ENCODE assay signal across 8 cellular contexts in the genomic region with DNA sequence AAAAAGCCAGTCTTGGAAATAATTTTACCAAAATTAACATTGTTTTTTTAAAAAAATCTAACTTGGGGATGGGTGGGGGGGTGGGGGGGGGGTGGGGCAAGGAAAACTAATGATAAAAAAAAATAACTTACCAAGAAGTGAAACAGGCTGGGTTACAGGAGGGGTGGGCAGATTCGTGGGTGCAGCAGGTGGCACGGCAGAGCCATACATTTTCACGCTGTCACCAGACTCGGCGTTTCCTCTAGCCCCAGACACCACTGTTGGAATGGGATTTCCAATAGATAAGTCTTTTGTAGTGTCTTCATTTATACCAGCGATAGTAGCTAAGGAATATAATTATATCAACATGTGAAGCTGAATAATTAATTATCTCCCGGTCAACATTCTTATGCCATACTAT.
"Had no signal": no experiment of that assay in that cellular context is flagged by ENCODE, and none has a peak within 500 bp of the region (broad histone marks: within the 10 kb centered on the region; RNA-seq: fewer than 3 reads in every experiment).

No MANE protein-coding gene starts in this region.

- H2AFZ ChIP-seq: GM23338 had no signal

- H3K27me3 Mint-ChIP-seq: IgD-negative memory B cell had no signal

- DNase-seq: H9, HCEC 1CT, KG1 had no signal

- H3K4me2 ChIP-seq: GM23338 had no signal

- H3K27ac Mint-ChIP-seq: GM23338 had no signal

- H3K4me3 ChIP-seq: GM23338 had no signal

- ATAC-seq: GM23338 had no signal

- H3K4me3 Mint-ChIP-seq: GM23338, H9, IgD-negative memory B cell had no signal

- FAIRE-seq: H1, H54, HTR-8/SVneo had no signal

- H3K9me3 Mint-ChIP-seq: GM23338, H9, IgD-negative memory B cell had no signal

- H3K4me1 Mint-ChIP-seq: GM23338, H9 had no signal
